17 cellular contexts compared by ENCODE assay signal in the genomic region with DNA sequence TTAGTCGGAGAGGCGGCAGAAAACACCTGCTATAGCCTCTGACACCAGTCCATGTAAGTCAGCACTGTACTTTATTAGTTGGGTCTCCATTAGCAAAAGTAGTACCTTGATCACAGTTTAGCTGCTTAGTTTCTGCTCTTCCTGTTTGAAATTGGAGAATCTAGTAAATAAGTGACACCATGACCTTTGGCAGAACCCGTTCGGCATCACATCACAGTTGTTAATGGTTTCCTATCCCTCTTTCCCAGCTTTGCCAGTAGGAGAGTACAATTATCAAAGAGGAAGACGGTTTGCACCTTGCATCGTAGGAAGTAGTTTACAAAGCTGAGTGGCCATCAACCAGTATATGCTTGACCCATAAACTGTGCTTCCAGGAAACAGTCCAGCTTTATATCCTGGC.
DNase-seq lines count a peak whose midpoint lies in the region; ATAC-seq and TF ChIP-seq lines count a peak whose summit lies in the region.
"Had no signal": no experiment of that assay in that cellular context is flagged by ENCODE, and none has a peak within 500 bp of the region (broad histone marks: within the 10 kb centered on the region; RNA-seq: fewer than 3 reads in every experiment).

No MANE protein-coding gene starts in this region.

- TF ChIP-seq POLR2A in right lobe of liver (IDR thresholded peaks at IDR 0.05) = no peak

- H3K4me1 ChIP-seq in right lobe of liver (peaks cover 0 to 39% (median 19%) of the 10 kb centered on the region in 4 donors), psoas muscle (peaks cover 28% of the 10 kb centered on the region)
- H3K4me1 ChIP-seq: BE2C, HAP-1 had no signal

- no peaks in the 10 kb centered on the region for H3K9me3 ChIP-seq in right lobe of liver
- no peaks in the 10 kb centered on the region for H3K9me3 ChIP-seq in psoas muscle
- H3K9me3 ChIP-seq: BE2C, Caco-2, HAP-1 had no signal

- in situ Hi-C loops in ACHN (cut with HindIII; ENCODE audit: low pct_ligation_motif_present, low pct_unique_long_range_greater_than_20kb, low sequenced_read_pairs) = no loop called here

- DNase-seq in ACHN (peak; percentile 6), left kidney (ENCODE audit: low read depth, low spot score) (peak; percentile 64), right lobe of liver (peak in 1 of 3 donors; percentile 49), psoas muscle (no peak), AML-193 (lab: John Stamatoyannopoulos, UW) (no peak), occipital lobe (lab: John Stamatoyannopoulos, UW) (no peak)
- DNase-seq: 8988T; BE2C; C1 segment of cervical spinal cord; Caco-2; CD4-positive, CD25-positive, alpha-beta regulatory T cell; CD8-positive, alpha-beta memory T cell; DMS79 treated with DMSO at 0.1 percent for 48 hours; GF-D8; GM23248 had no signal

- WGBS in right lobe of liver (ENCODE audit: insufficient coverage, low coverage, low lambda C conversion rate, missing lambda C conversion rate) = 33% methylated on average over 6 of the region's 6 CpGs
- WGBS in psoas muscle, 3 donors = 11 to 37% (median 21%) methylated on average over 6 of the region's 6 CpGs

- no peak overlapping the region for H3K4me3 ChIP-seq in right lobe of liver
- H3K4me3 ChIP-seq in psoas muscle = no peak overlapping the region
- H3K4me3 ChIP-seq: GM23248, HAP-1 had no signal

- intact Hi-C loops in right lobe of liver (cut with DNase I) (no loop called here), psoas muscle (cut with DNase I) (no loop called here)

- H3K27me3 ChIP-seq in right lobe of liver (no peaks in the 10 kb centered on the region), psoas muscle (ENCODE audit: insufficient read depth in 3 of 3, low read length in 2 of 3) (no peaks in the 10 kb centered on the region)
- H3K27me3 ChIP-seq: BE2C had no signal

- no peak for TF ChIP-seq CTCF in right lobe of liver (IDR thresholded peaks at IDR 0.05)
- TF ChIP-seq CTCF in psoas muscle (IDR thresholded peaks at IDR 0.05) = no peak

- ATAC-seq in right lobe of liver (peak; percentile 82 to 92 (median 84)), psoas muscle (peak in 3 of 4 donors; percentile 27 to 52 (median 30)), GM21786 (IDR thresholded peaks at IDR 0.05; ENCODE audit: unreplicated experiment) (no peak)

- H3K27ac ChIP-seq in right lobe of liver = peak overlapping the region; percentile 50 to 66 (median 61)
- no peak overlapping the region for H3K27ac ChIP-seq in psoas muscle
- H3K27ac ChIP-seq: GM23248 had no signal

- no peaks in the 10 kb centered on the region for H3K36me3 ChIP-seq in right lobe of liver
- H3K36me3 ChIP-seq in psoas muscle (ENCODE audit: insufficient read depth in 1 of 2, low read depth in 1 of 2) = no peaks in the 10 kb centered on the region
- H3K36me3 ChIP-seq: BE2C, HAP-1 had no signal

Comparison
In these comparisons a context has a peak if more than half of its experiments do, and no peak if none do; other contexts are left out.
1. DNase-seq: peak in ACHN (single experiment) and left kidney (single experiment); none in psoas muscle (0 of 2), AML-193 (0 of 2) and occipital lobe (single experiment).